23 cellular contexts compared by ENCODE assay signal in genomic region chr3:97680210-97680609, GRCh38.
"Had no signal": no experiment of that assay in that cellular context is flagged by ENCODE, and none has a peak within 500 bp of the region (broad histone marks: within the 10 kb centered on the region; RNA-seq: fewer than 3 reads in every experiment).

No MANE protein-coding gene starts in this region.

- H3K4me3 ChIP-seq: K562 had no signal

- ATAC-seq: activated CD8-positive, alpha-beta T cell treated with anti-CD3 and anti-CD28 coated beads, Interleukin-2, amount 10 ng/mL, durations not matched to agents 7 days and 5 days; activated naive CD8-positive, alpha-beta T cell treated with anti-CD3 and anti-CD28 coated beads, Interleukin-2, amount 50 U/mL, for 24 hours; K562; T-helper 17 cell; WTC11 had no signal

- DNase-seq: activated CD4-positive, alpha-beta T cell treated with anti-CD3 and anti-CD28 coated beads for 48 hours; activated CD4-positive, alpha-beta T cell treated with anti-CD3 and anti-CD28 coated beads, Interleukin-2, amount 50 U/mL, for 4 hours; activated CD4-positive, CD25-positive, alpha-beta regulatory T cell treated with anti-CD3 and anti-CD28 coated beads, Interleukin-2, amount 50 U/mL, for 72 hours; activated CD8-positive, alpha-beta memory T cell treated with anti-CD3 and anti-CD28 coated beads, Interleukin-2, amount 50 U/mL, for 48 hours; activated CD8-positive, alpha-beta T cell treated with anti-CD3 and anti-CD28 coated beads, Interleukin-2, amount 10 ng/mL, durations not matched to agents 7 days and 5 days; activated effector memory CD4-positive, alpha-beta T cell treated with anti-CD3 and anti-CD28 coated beads, Interleukin-2, amount 50 U/mL, for 16 hours; activated naive CD4-positive, alpha-beta T cell treated with Interleukin-2 at 50 U/mL for 16 hours; activated naive CD8-positive, alpha-beta T cell treated with anti-CD3 and anti-CD28 coated beads, Interleukin-2, amount 50 U/mL, for 24 hours; activated T-cell treated with anti-CD3 and anti-CD28 coated beads, Interleukin-2, amount 50 U/mL, for 1 hour; amniotic stem cell; Karpas-422; MM.1S; NCI-H146; NCI-H1930; NCI-H524; NCI-H748 treated with DMSO at 0.1 percent for 48 hours; NK-92 treated with Interleukin-12 subunit alpha and Interleukin-12 subunit beta, amount 100 ng/mL, for 24 hours; OCI-M1; SHP77 treated with DMSO at 0.1 percent for 48 hours; T-helper 17 cell; T-helper 9 cell had no signal
